Comparison of ENCODE assay signal across 27 cellular contexts in genomic region chr16:50457423-50457822, GRCh38.
DNase-seq lines count a peak whose midpoint lies in the region; ATAC-seq and TF ChIP-seq lines count a peak whose summit lies in the region.
"Had no signal": no experiment of that assay in that cellular context is flagged by ENCODE, and none has a peak within 500 bp of the region (broad histone marks: within the 10 kb centered on the region; RNA-seq: fewer than 3 reads in every experiment).

No MANE protein-coding gene starts in this region.

- H3K36me3 Mint-ChIP-seq in activated T-cell treated with anti-CD3 and anti-CD28 coated beads, Interleukin-2, amount 50 U/mL, for 24 hours (ENCODE audit: low read depth), result no peaks in the 10 kb centered on the region
- H3K36me3 Mint-ChIP-seq in chondrocyte (ENCODE audit: low read depth), result no peaks in the 10 kb centered on the region
- H3K36me3 Mint-ChIP-seq in stimulated activated effector memory CD8-positive, alpha-beta T cell treated with anti-CD3 and anti-CD28 coated beads, Interleukin-12 subunit alpha, Interleukin-12 subunit beta, amount 100 ng/mL, for 72 hours, result no peaks in the 10 kb centered on the region
- no peaks in the 10 kb centered on the region for H3K36me3 Mint-ChIP-seq in effector memory CD8-positive, alpha-beta T cell (ENCODE audit: insufficient read depth)
- H3K36me3 Mint-ChIP-seq: activated naive CD4-positive, alpha-beta T cell treated with anti-CD3 and anti-CD28 coated beads, Interleukin-2, amount 10 ng/mL, durations not matched to agents 7 days and 5 days had no signal

- no peaks in the 10 kb centered on the region for H3K4me1 ChIP-seq in Loucy (ENCODE audit: insufficient read depth, low read length, poor library complexity, severe bottlenecking)
- H3K4me1 ChIP-seq: SJCRH30, suprapubic skin had no signal

- TF ChIP-seq CTCF in Loucy (conservative IDR thresholded peaks at IDR 0.05; ENCODE audit: low read length) (no peak), chondrocyte (IDR thresholded peaks at IDR 0.05) (no peak)

- no peak overlapping the region for H3K9ac ChIP-seq in Loucy (ENCODE audit: low read depth, low read length, poor library complexity, severe bottlenecking)
- H3K9ac ChIP-seq: BLaER1 treated with 17β-estradiol and CSF1 and Interleukin-3, amounts not matched to agents 10 nM and 100 nM; KMS-11 had no signal

- H3K4me3 ChIP-seq in Loucy (ENCODE audit: low read length, poor library complexity, severe bottlenecking), result no peak overlapping the region
- H3K4me3 ChIP-seq: BLaER1 treated with 17β-estradiol and CSF1 and Interleukin-3, amounts not matched to agents 10 nM and 100 nM; SJCRH30; suprapubic skin had no signal

- H3K9me3 ChIP-seq in Loucy (ENCODE audit: insufficient read depth, low read depth, low read length), result no peaks in the 10 kb centered on the region
- H3K9me3 ChIP-seq: BLaER1 treated with 17β-estradiol and CSF1 and Interleukin-3, amounts not matched to agents 10 nM and 100 nM; SJCRH30; suprapubic skin had no signal

- H3K9me2 ChIP-seq in Loucy (replicated peaks; ENCODE audit: low read depth, low read length), result no peaks in the 10 kb centered on the region

- ATAC-seq in stimulated activated effector memory CD8-positive, alpha-beta T cell treated with anti-CD3 and anti-CD28 coated beads, Interleukin-12 subunit alpha, Interleukin-12 subunit beta, amount 100 ng/mL, for 72 hours, result peak; percentile 66
- no peak for ATAC-seq in effector memory CD8-positive, alpha-beta T cell (replicated peaks)
- ATAC-seq in GM18861 (IDR thresholded peaks at IDR 0.05; ENCODE audit: unreplicated experiment), result no peak
- ATAC-seq: right cardiac atrium had no signal

- H3K27me3 Mint-ChIP-seq in activated T-cell treated with anti-CD3 and anti-CD28 coated beads, Interleukin-2, amount 50 U/mL, for 24 hours, result no peaks in the 10 kb centered on the region
- peaks cover 44% of the 10 kb centered on the region for H3K27me3 Mint-ChIP-seq in chondrocyte (ENCODE audit: low read depth)
- peaks cover 23 to 63% of the 10 kb centered on the region in 2 donors for H3K27me3 Mint-ChIP-seq in effector memory CD8-positive, alpha-beta T cell

- H3F3A ChIP-seq in Loucy (ENCODE audit: low read depth), result no peaks in the 10 kb centered on the region

- no peak overlapping the region for H3K4me2 ChIP-seq in Loucy (ENCODE audit: low read depth, low read length, poor library complexity, severe bottlenecking)
- H3K4me2 ChIP-seq: KMS-11 had no signal

- H3K27me3 ChIP-seq in Loucy (ENCODE audit: insufficient read depth, low read length, poor library complexity, severe bottlenecking), result no peaks in the 10 kb centered on the region
- H3K27me3 ChIP-seq: BLaER1 treated with 17β-estradiol and CSF1 and Interleukin-3, amounts not matched to agents 10 nM and 100 nM had no signal

- H3K36me3 ChIP-seq in Loucy (ENCODE audit: insufficient read depth, low read length), result no peaks in the 10 kb centered on the region
- H3K36me3 ChIP-seq: BLaER1 treated with 17β-estradiol and CSF1 and Interleukin-3, amounts not matched to agents 10 nM and 100 nM; SJCRH30; suprapubic skin had no signal

- H3K9me3 Mint-ChIP-seq in activated T-cell treated with anti-CD3 and anti-CD28 coated beads, Interleukin-2, amount 50 U/mL, for 24 hours, result no peaks in the 10 kb centered on the region
- no peaks in the 10 kb centered on the region for H3K9me3 Mint-ChIP-seq in chondrocyte (ENCODE audit: low read depth)
- H3K9me3 Mint-ChIP-seq in stimulated activated effector memory CD8-positive, alpha-beta T cell treated with anti-CD3 and anti-CD28 coated beads, Interleukin-12 subunit alpha, Interleukin-12 subunit beta, amount 100 ng/mL, for 72 hours, result no peaks in the 10 kb centered on the region
- no peaks in the 10 kb centered on the region for H3K9me3 Mint-ChIP-seq in effector memory CD8-positive, alpha-beta T cell
- H3K9me3 Mint-ChIP-seq: activated B cell treated with CpG ODN at 0.5 μM for 24 hours; activated naive CD4-positive, alpha-beta T cell treated with anti-CD3 and anti-CD28 coated beads, Interleukin-2, amount 10 ng/mL, durations not matched to agents 7 days and 5 days had no signal

- peaks cover 10% of the 10 kb centered on the region for H3K4me1 Mint-ChIP-seq in activated T-cell treated with anti-CD3 and anti-CD28 coated beads, Interleukin-2, amount 50 U/mL, for 24 hours (ENCODE audit: low read depth)
- H3K4me1 Mint-ChIP-seq in chondrocyte (ENCODE audit: low read depth), result no peaks in the 10 kb centered on the region
- peaks cover 14% of the 10 kb centered on the region for H3K4me1 Mint-ChIP-seq in stimulated activated effector memory CD8-positive, alpha-beta T cell treated with anti-CD3 and anti-CD28 coated beads, Interleukin-12 subunit alpha, Interleukin-12 subunit beta, amount 100 ng/mL, for 72 hours
- H3K4me1 Mint-ChIP-seq in effector memory CD8-positive, alpha-beta T cell (ENCODE audit: low read depth in 2 of 2), result peaks cover 0 to 4% of the 10 kb centered on the region in 2 donors
- H3K4me1 Mint-ChIP-seq: activated B cell treated with CpG ODN at 0.5 μM for 24 hours had no signal

- H3K27ac Mint-ChIP-seq in activated T-cell treated with anti-CD3 and anti-CD28 coated beads, Interleukin-2, amount 50 U/mL, for 24 hours, result peak overlapping the region; percentile 71
- H3K27ac Mint-ChIP-seq in chondrocyte (ENCODE audit: unreplicated experiment), result no peak overlapping the region
- H3K27ac Mint-ChIP-seq in stimulated activated effector memory CD8-positive, alpha-beta T cell treated with anti-CD3 and anti-CD28 coated beads, Interleukin-12 subunit alpha, Interleukin-12 subunit beta, amount 100 ng/mL, for 72 hours, result no peak overlapping the region
- peak overlapping the region in 1 of 2 donors; percentile 49 for H3K27ac Mint-ChIP-seq in effector memory CD8-positive, alpha-beta T cell
- H3K27ac Mint-ChIP-seq: activated B cell treated with CpG ODN at 0.5 μM for 24 hours; activated naive CD4-positive, alpha-beta T cell treated with anti-CD3 and anti-CD28 coated beads, Interleukin-2, amount 10 ng/mL, durations not matched to agents 7 days and 5 days had no signal

- no peak overlapping the region for H3K4me3 Mint-ChIP-seq in activated T-cell treated with anti-CD3 and anti-CD28 coated beads, Interleukin-2, amount 50 U/mL, for 24 hours
- no peak overlapping the region for H3K4me3 Mint-ChIP-seq in chondrocyte (ENCODE audit: unreplicated experiment)
- H3K4me3 Mint-ChIP-seq in stimulated activated effector memory CD8-positive, alpha-beta T cell treated with anti-CD3 and anti-CD28 coated beads, Interleukin-12 subunit alpha, Interleukin-12 subunit beta, amount 100 ng/mL, for 72 hours, result peak overlapping the region; percentile 24
- no peak overlapping the region for H3K4me3 Mint-ChIP-seq in effector memory CD8-positive, alpha-beta T cell
- H3K4me3 Mint-ChIP-seq: activated B cell treated with CpG ODN at 0.5 μM for 24 hours; activated naive CD4-positive, alpha-beta T cell treated with anti-CD3 and anti-CD28 coated beads, Interleukin-2, amount 10 ng/mL, durations not matched to agents 7 days and 5 days had no signal

- no peak for DNase-seq in activated T-cell treated with anti-CD3 and anti-CD28 coated beads, Interleukin-2, amount 50 U/mL, for 24 hours
- DNase-seq in activated T-cell treated with anti-CD3 and anti-CD28 coated beads, Interleukin-2, amount 50 U/mL, for 1 hour, result no peak
- DNase-seq in chondrocyte (ENCODE audit: low spot score), result peak; percentile 29
- DNase-seq in stimulated activated effector memory CD8-positive, alpha-beta T cell treated with anti-CD3 and anti-CD28 coated beads, Interleukin-12 subunit alpha, Interleukin-12 subunit beta, amount 100 ng/mL, for 72 hours (ENCODE audit: low spot score in 2 of 2), result no peak
- DNase-seq in activated CD4-positive, CD25-positive, alpha-beta regulatory T cell treated with anti-CD3 and anti-CD28 coated beads, Interleukin-2, amount 50 U/mL, for 72 hours, result no peak
- DNase-seq in effector memory CD8-positive, alpha-beta T cell, result no peak
- DNase-seq: ACHN; activated B cell treated with CpG ODN at 0.5 μM for 24 hours; activated CD8-positive, alpha-beta memory T cell treated with anti-CD3 and anti-CD28 coated beads, Interleukin-2, amount 50 U/mL, for 48 hours; activated naive CD4-positive, alpha-beta T cell treated with anti-CD3 and anti-CD28 coated beads, Interleukin-2, amount 10 ng/mL, durations not matched to agents 7 days and 5 days; aorta; central memory CD4-positive, alpha-beta T cell; DMS 273 treated with DMSO at 0.1 percent for 48 hours; GDM1; hippocampal formation; NCI-H1092; NCI-H1930; NCI-H226; NCI-H82; right cardiac atrium; SJCRH30; stimulated activated CD4-positive, alpha-beta T cell treated with anti-CD3 and anti-CD28 coated beads, Interleukin-15, amount 100 ng/mL, for 24 hours had no signal

- H4K20me1 ChIP-seq in Loucy (ENCODE audit: insufficient read depth, low read length, poor library complexity, severe bottlenecking), result no peaks in the 10 kb centered on the region
- H4K20me1 ChIP-seq: BLaER1 treated with 17β-estradiol and CSF1 and Interleukin-3, amounts not matched to agents 10 nM and 100 nM had no signal

- H2AFZ ChIP-seq in Loucy (ENCODE audit: low read length), result peak overlapping the region; percentile 2; the same call in 1 of the 2 replicates

- H3K79me2 ChIP-seq in Loucy (ENCODE audit: insufficient read depth, low read length), result no peaks in the 10 kb centered on the region
